Comparison of ENCODE assay signal across 11 cellular contexts in the genomic region with DNA sequence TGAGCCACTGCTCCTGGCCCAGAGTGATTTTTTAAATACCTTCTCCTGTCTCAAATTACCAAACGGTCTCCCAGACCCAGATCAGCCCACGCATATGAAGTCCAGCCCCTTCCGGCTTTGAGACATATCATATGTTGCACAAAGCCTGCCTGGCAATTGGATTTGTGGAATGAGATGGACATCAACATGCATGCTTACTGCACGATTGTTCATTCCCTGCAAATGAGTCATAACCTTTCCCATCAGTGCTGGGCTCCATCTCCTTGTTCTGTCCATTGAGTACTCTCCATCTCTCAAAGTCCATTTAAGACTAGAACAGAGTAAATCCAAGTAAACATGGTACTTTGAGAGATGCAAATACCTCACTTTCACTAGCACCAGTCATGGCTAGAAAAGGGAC.
DNase-seq lines count a peak whose midpoint lies in the region; TF ChIP-seq lines count a peak whose summit lies in the region.
"Had no signal": no experiment of that assay in that cellular context is flagged by ENCODE, and none has a peak within 500 bp of the region (broad histone marks: within the 10 kb centered on the region; RNA-seq: fewer than 3 reads in every experiment).

No MANE protein-coding gene starts in this region.

- peaks cover 54% of the 10 kb centered on the region for H3K4me1 Mint-ChIP-seq in mesothelial cell of epicardium
- H3K4me1 Mint-ChIP-seq: CD14-positive monocyte had no signal

- peaks cover 10% of the 10 kb centered on the region for H3K9me3 Mint-ChIP-seq in mesothelial cell of epicardium

- intact Hi-C loops in colonic mucosa (cut with DNase I) (no loop called here), prostate gland (cut with DNase I) (no loop called here)

- H3K9ac ChIP-seq in colonic mucosa (ENCODE audit: low read depth in 2 of 2, low read length in 2 of 2), result no peak overlapping the region

- DNase-seq in AG08396 (ENCODE audit: low spot score) (peak; percentile 87), HT1080 (ENCODE audit: low read depth) (peak; percentile 88), colonic mucosa (peak; percentile 26), mesothelial cell of epicardium (ENCODE audit: low spot score in 2 of 2, unreplicated experiment in 2 of 2) (no peak), retina (no peak), erythroblast (lab: John Stamatoyannopoulos, UW) (no peak), prostate gland (ENCODE audit: low spot score) (no peak), NCI-H1436 (lab: John Stamatoyannopoulos, UW) (no peak)
- DNase-seq: activated naive CD4-positive, alpha-beta T cell treated with Interleukin-2 at 50 U/mL for 16 hours; NCI-H1417 treated with DMSO at 0.1 percent for 48 hours had no signal

- peak overlapping the region; percentile 51 for H3K27ac Mint-ChIP-seq in mesothelial cell of epicardium
- H3K27ac Mint-ChIP-seq: CD14-positive monocyte had no signal

- H3K4me3 ChIP-seq in colonic mucosa, result no peak overlapping the region
- H3K4me3 ChIP-seq in prostate gland, result no peak overlapping the region

- TF ChIP-seq CTCF in colonic mucosa (IDR thresholded peaks at IDR 0.05) (no peak), mesothelial cell of epicardium (IDR thresholded peaks at IDR 0.05; ENCODE audit: unreplicated experiment) (no peak), prostate gland (IDR thresholded peaks at IDR 0.05) (no peak)

- H3K36me3 ChIP-seq in colonic mucosa (no peaks in the 10 kb centered on the region), prostate gland (no peaks in the 10 kb centered on the region)

- no peak overlapping the region for H3K4me3 Mint-ChIP-seq in mesothelial cell of epicardium
- H3K4me3 Mint-ChIP-seq: CD14-positive monocyte had no signal

- H3K9me3 ChIP-seq in colonic mucosa (no peaks in the 10 kb centered on the region), prostate gland (no peaks in the 10 kb centered on the region)

- TF ChIP-seq POLR2A in erythroblast (IDR thresholded peaks at IDR 0.05; ENCODE audit: low read length), result no peak
- no peak for TF ChIP-seq POLR2A in prostate gland (IDR thresholded peaks at IDR 0.05)

- H3K4me1 ChIP-seq in colonic mucosa (no peaks in the 10 kb centered on the region), prostate gland (replicated peaks) (no peaks in the 10 kb centered on the region)

- H3K27me3 ChIP-seq in colonic mucosa (no peaks in the 10 kb centered on the region), prostate gland (replicated peaks; ENCODE audit: insufficient read depth) (no peaks in the 10 kb centered on the region)

- H3K36me3 Mint-ChIP-seq in mesothelial cell of epicardium, result no peaks in the 10 kb centered on the region
- H3K36me3 Mint-ChIP-seq: CD14-positive monocyte had no signal

- WGBS in prostate gland, result 76% methylated on average over 4 of the region's 4 CpGs

- H3K27me3 Mint-ChIP-seq in mesothelial cell of epicardium (ENCODE audit: low read depth), result no peaks in the 10 kb centered on the region

- no peak overlapping the region for H3K27ac ChIP-seq in colonic mucosa
- H3K27ac ChIP-seq in prostate gland, result no peak overlapping the region

Comparison
In these comparisons a context has a peak if more than half of its experiments do, and no peak if none do; other contexts are left out.
1. DNase-seq: peak in AG08396 (single experiment), HT1080 (single experiment) and colonic mucosa (single experiment); none in mesothelial cell of epicardium (0 of 2), retina (single experiment), erythroblast (0 of 2), prostate gland (single experiment) and NCI-H1436 (single experiment).